12 cellular contexts compared by ENCODE assay signal in the genomic region with DNA sequence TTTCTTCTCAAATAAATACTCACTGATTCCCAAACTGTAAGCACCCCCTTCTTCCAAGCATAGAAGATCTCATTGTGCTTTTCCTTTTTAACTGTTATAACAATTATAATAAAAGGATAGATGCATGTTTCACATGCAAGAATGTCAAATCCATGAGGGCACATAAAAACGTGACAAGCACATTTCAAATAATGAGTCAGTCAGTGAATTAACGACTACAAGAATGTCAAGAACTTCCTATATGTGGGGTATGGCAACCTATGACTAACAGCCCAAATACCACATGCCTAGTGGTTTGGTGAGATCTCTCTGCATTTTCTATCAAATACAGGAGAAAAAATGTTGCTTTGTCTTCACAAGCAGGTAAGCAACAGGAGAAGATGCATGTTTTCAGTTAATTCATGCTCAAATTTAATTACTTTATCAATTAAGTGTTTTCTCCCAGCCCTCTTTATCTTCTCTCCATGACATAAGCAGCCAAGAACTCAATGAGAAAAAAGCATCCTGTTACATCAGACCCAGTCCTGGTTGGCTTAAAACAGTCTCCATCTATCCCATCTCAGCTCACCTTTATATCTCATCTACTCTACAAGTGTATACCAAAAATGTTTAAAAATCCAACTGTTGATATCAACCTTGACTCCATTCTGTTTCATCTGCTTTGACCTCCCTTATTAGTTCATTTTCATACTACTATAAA.
DNase-seq lines count a peak whose midpoint lies in the region; ATAC-seq, FAIRE-seq and TF ChIP-seq lines count a peak whose summit lies in the region.
"Had no signal": no experiment of that assay in that cellular context is flagged by ENCODE, and none has a peak within 500 bp of the region (broad histone marks: within the 10 kb centered on the region; RNA-seq: fewer than 3 reads in every experiment).

No MANE protein-coding gene starts in this region.

- no peak overlapping the region for H2AFZ ChIP-seq in endothelial cell of umbilical vein (ENCODE audit: low read depth, low read length)

- no peak for TF ChIP-seq EP300 in sigmoid colon (IDR thresholded peaks at IDR 0.05)

- H3K27ac ChIP-seq in endothelial cell of umbilical vein (ENCODE audit: insufficient read depth, low read depth, low read length), result no peak overlapping the region
- H3K27ac ChIP-seq in testis, result no peak overlapping the region
- no peak overlapping the region for H3K27ac ChIP-seq in sigmoid colon

- POLR2A ChIA-PET in endothelial cell of umbilical vein (lab: Charles Lee), result no interaction called here

- H3K79me2 ChIP-seq in endothelial cell of umbilical vein (ENCODE audit: control insufficient read depth, insufficient read depth, low read length), result no peaks in the 10 kb centered on the region

- no peak for FAIRE-seq in endothelial cell of umbilical vein (lab: Jason Lieb, UNC)
- FAIRE-seq: HepG2 had no signal

- WGBS in testis, 2 donors, result 75 to 84% methylated on average over 2 of the region's 2 CpGs
- WGBS in sigmoid colon, 2 donors, result 55 to 64% methylated on average over 2 of the region's 2 CpGs

- H3K36me3 ChIP-seq in endothelial cell of umbilical vein (ENCODE audit: control insufficient read depth in 2 of 2, extremely low read depth in 1 of 2, insufficient read depth in 2 of 2, low read length in 2 of 2) (no peaks in the 10 kb centered on the region), testis (ENCODE audit: low read depth, missing control alignments) (no peaks in the 10 kb centered on the region), sigmoid colon (no peaks in the 10 kb centered on the region)

- DNase-seq in ELR (ENCODE audit: low read depth) (peak; percentile 82), NCI-H226 (peak; percentile 76), endothelial cell of umbilical vein (ENCODE audit: low read depth, low spot score) (peak; percentile 31), non-pigmented ciliary epithelial cell (ENCODE audit: low read depth) (peak; percentile 38), testis (no peak), sigmoid colon (no peak)
- DNase-seq: activated effector memory CD4-positive, alpha-beta T cell treated with anti-CD3 and anti-CD28 coated beads, Interleukin-2, amount 50 U/mL, for 16 hours; NCI-H2171; SHP77 had no signal

- TF ChIP-seq POLR2A in endothelial cell of umbilical vein (IDR thresholded peaks at IDR 0.05; ENCODE audit: low read depth, low read length) (no peak), testis (IDR thresholded peaks at IDR 0.05) (no peak), sigmoid colon (IDR thresholded peaks at IDR 0.05) (no peak)

- dilution Hi-C loops in endothelial cell of umbilical vein (cut with MboI; ENCODE audit: extremely low pct_ligation_motif_present, low sequenced_read_pairs), result no loop called here

- H3K4me1 ChIP-seq in endothelial cell of umbilical vein (ENCODE audit: control insufficient read depth, extremely low read depth, insufficient read depth, low read length) (peaks cover 2% of the 10 kb centered on the region), testis (no peaks in the 10 kb centered on the region), sigmoid colon (no peaks in the 10 kb centered on the region)

- H3K4me3 ChIP-seq in endothelial cell of umbilical vein (replicated peaks in 1 of 3; ENCODE audit: insufficient read depth in 1 of 3, low read depth in 1 of 3, low read length in 3 of 3), result no peak overlapping the region
- no peak overlapping the region for H3K4me3 ChIP-seq in testis
- no peak overlapping the region for H3K4me3 ChIP-seq in sigmoid colon

- no peak overlapping the region for H3K9ac ChIP-seq in endothelial cell of umbilical vein (replicated peaks; ENCODE audit: extremely low read depth, insufficient read depth, low read length)

- no peak for ATAC-seq in HG02884 (IDR thresholded peaks at IDR 0.05; ENCODE audit: unreplicated experiment)
- ATAC-seq in GM19035 (IDR thresholded peaks at IDR 0.05; ENCODE audit: unreplicated experiment), result no peak
- ATAC-seq: HepG2 had no signal

- no peaks in the 10 kb centered on the region for H3K27me3 ChIP-seq in endothelial cell of umbilical vein (ENCODE audit: control insufficient read depth in 2 of 2, insufficient read depth in 2 of 2, low read length in 2 of 2)
- H3K27me3 ChIP-seq in testis, result no peaks in the 10 kb centered on the region
- H3K27me3 ChIP-seq in sigmoid colon, result no peaks in the 10 kb centered on the region

- CTCF ChIA-PET in endothelial cell of umbilical vein (lab: Charles Lee), result interaction anchor here (1.9 kb wide), 1 partner anchor 18 kb away, joined by 4 read pairs; no protein-coding TSS in a partner anchor

- H3K9me1 ChIP-seq in endothelial cell of umbilical vein (replicated peaks; ENCODE audit: control insufficient read depth, extremely low read depth, insufficient read depth, low read length), result no peaks in the 10 kb centered on the region

- H4K20me1 ChIP-seq in endothelial cell of umbilical vein (replicated peaks; ENCODE audit: control insufficient read depth, extremely low read depth, insufficient read depth, low read length), result peaks cover 3% of the 10 kb centered on the region

- no peak overlapping the region for H3K4me2 ChIP-seq in endothelial cell of umbilical vein (ENCODE audit: insufficient read depth, low read length)

- H3K9me3 ChIP-seq in endothelial cell of umbilical vein (replicated peaks; ENCODE audit: control insufficient read depth, insufficient read depth, low read length), result no peaks in the 10 kb centered on the region
- no peaks in the 10 kb centered on the region for H3K9me3 ChIP-seq in testis
- H3K9me3 ChIP-seq in sigmoid colon, result no peaks in the 10 kb centered on the region

- BruUV-seq in endothelial cell of umbilical vein (replicated peaks; lab: Mats Ljungman, UMichigan), result no TSS peak

- TF ChIP-seq CTCF in endothelial cell of umbilical vein (IDR thresholded peaks at IDR 0.05; ENCODE audit: extremely low read depth in 1 of 2, insufficient read depth in 1 of 2, low read depth in 1 of 2, low read length in 2 of 2), result no peak
- no peak for TF ChIP-seq CTCF in testis (IDR thresholded peaks at IDR 0.05)
- TF ChIP-seq CTCF in sigmoid colon (IDR thresholded peaks at IDR 0.05), result no peak

- intact Hi-C loops in endothelial cell of umbilical vein (cut with micrococcal nuclease), result no loop called here
- intact Hi-C loops in testis (cut with DNase I; ENCODE audit: low total_unique reads), result no loop called here
- intact Hi-C loops in sigmoid colon (cut with DNase I), result no loop called here

TF ChIP-seq in endothelial cell of umbilical vein, 7 proteins besides CTCF, POLR2A, EP300 and RAD21:
- TF ChIP-seq JUN (IDR thresholded peaks at IDR 0.05; ENCODE audit: borderline replicate concordance, insufficient read depth, insufficient read length, low read depth), result peak; percentile 20
- no peak for TF ChIP-seq GATA2 (IDR thresholded peaks at IDR 0.05; ENCODE audit: insufficient read depth, insufficient read length, low read depth, low read length)
- no peak for TF ChIP-seq MYC (IDR thresholded peaks at IDR 0.05; ENCODE audit: low read depth, low read length)
- peak; percentile 77 for TF ChIP-seq FOS (IDR thresholded peaks at IDR 0.05; ENCODE audit: borderline replicate concordance, insufficient read depth, low read length)

Comparison
In these comparisons a context has a peak if more than half of its experiments do, and no peak if none do; other contexts are left out.
1. DNase-seq: peak in ELR (single experiment), NCI-H226 (single experiment), endothelial cell of umbilical vein (single experiment) and non-pigmented ciliary epithelial cell (single experiment); none in testis (single experiment) and sigmoid colon (single experiment).